In the genomic region with DNA sequence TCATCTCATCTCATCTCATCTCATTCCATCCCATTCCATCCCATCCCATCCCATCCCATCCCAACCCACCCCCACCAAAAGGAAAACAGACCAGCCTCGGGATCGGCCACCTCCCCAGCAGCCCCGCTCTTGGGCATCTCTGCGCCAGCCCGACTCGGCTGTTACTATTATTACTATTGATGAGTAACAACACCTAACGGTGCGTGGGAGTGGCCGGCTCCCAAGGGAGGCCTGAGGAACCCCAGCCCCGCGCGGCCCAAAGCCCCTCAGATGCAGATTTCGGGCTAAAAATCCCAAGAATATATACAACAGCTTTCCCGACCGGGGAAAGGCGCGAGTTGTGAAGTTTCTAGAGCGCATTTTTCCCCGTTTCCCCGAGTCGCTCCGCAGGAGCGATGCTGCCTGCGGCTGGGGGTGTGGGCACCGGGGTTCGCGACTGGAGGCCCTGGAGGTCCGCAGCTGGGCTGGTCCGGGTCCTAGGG, we compare ENCODE assay signal across 8 cellular contexts. TPM values are rescaled to one million over a fixed set of nuclear protein-coding genes. Genes with fewer than 3 reads are reported as not detected.
DNase-seq lines count a peak whose midpoint lies in the region; ATAC-seq and TF ChIP-seq lines count a peak whose summit lies in the region.

No MANE protein-coding gene starts in this region.

- TF ChIP-seq RAD21 in HCT116 (IDR thresholded peaks at IDR 0.05; ENCODE audit: low read depth): no peak; the same call in 1 of the 2 replicates

- H3K4me3 ChIP-seq in HCT116 (replicated peaks in 1 of 2; ENCODE audit: low read depth in 1 of 2, low read length in 2 of 2) (peak overlapping the region; percentile 81 to 92), ascending aorta (peak overlapping the region; percentile 95 to 96), kidney epithelial cell (ENCODE audit: low read depth, low read length) (peak overlapping the region; percentile 61)

- H3K79me2 ChIP-seq in HCT116 (ENCODE audit: insufficient read depth, low read length): peaks cover 49% of the 10 kb centered on the region

- BruUV-seq in HCT116 (replicated peaks; lab: Mats Ljungman, UMichigan): no TSS peak

- no peak overlapping the region for H2AFZ ChIP-seq in HCT116 (ENCODE audit: low read depth, low read length, poor library complexity, severe bottlenecking)

- no peak for TF ChIP-seq CTCF in HCT116 (IDR thresholded peaks at IDR 0.05 in 2 of 3, conservative IDR thresholded peaks at IDR 0.05 in 1 of 3; ENCODE audit: borderline replicate concordance in 1 of 3, insufficient read depth in 1 of 3, low read depth in 2 of 3, low read length in 2 of 3)
- no peak for TF ChIP-seq CTCF in ascending aorta (IDR thresholded peaks at IDR 0.05)
- TF ChIP-seq CTCF in kidney epithelial cell (IDR thresholded peaks at IDR 0.05; ENCODE audit: insufficient read depth, low read length, poor library complexity, severe bottlenecking): no peak

- POLR2A ChIA-PET in HCT116 (lab: Charles Lee): interaction anchor here (0.6 to 1.5 kb wide), 5 partner anchors 9 to 125 kb away, joined by 3 to 6 read pairs (median 4); partner anchors contain the start of gene TDG

- H3K4me2 ChIP-seq in HCT116 (ENCODE audit: low read length): peak overlapping the region; percentile 94

- CTCF ChIA-PET in HCT116 (lab: Charles Lee): interaction anchor here (1.0 to 1.3 kb wide), 3 partner anchors 35 to 208 kb away, joined by 3 to 4 read pairs (median 3); no protein-coding TSS in a partner anchor

- H4K20me1 ChIP-seq in HCT116 (ENCODE audit: insufficient read depth): no peaks in the 10 kb centered on the region; the same call in 1 of the 2 replicates

- ATAC-seq in HCT116: peak; percentile 43

- H3K9me2 ChIP-seq in HCT116 (ENCODE audit: insufficient read depth): no peaks in the 10 kb centered on the region

- RAD21 ChIA-PET in HCT116 (lab: Charles Lee; ENCODE audit: low non-redundant PET in 1 of 2, low total read pairs in 2 of 2, uncharacterized antibody in 2 of 2, unreplicated experiment in 2 of 2): interaction anchor here in 1 of 2 experiments (0.6 kb wide), 1 partner anchor 119 kb away, joined by 6 read pairs; no protein-coding TSS in a partner anchor

- H3K9ac ChIP-seq in HCT116 (ENCODE audit: low read length): peak overlapping the region; percentile 85

- H3K36me3 ChIP-seq in HCT116 (ENCODE audit: control insufficient read depth in 1 of 2, insufficient read depth in 2 of 2, low read length in 2 of 2) (no peaks in the 10 kb centered on the region), ascending aorta (no peaks in the 10 kb centered on the region), kidney epithelial cell (ENCODE audit: control insufficient read depth, insufficient read depth, low read length) (no peaks in the 10 kb centered on the region)

- DNase-seq in DMS 273 (lab: John Stamatoyannopoulos, UW; ENCODE audit: unreplicated experiment) (peak; percentile 56), DMS 273 treated with DMSO at 0.1 percent for 48 hours (lab: John Stamatoyannopoulos, UW) (no peak), HCT116 (ENCODE audit: low read depth, low spot score) (no peak), NCI-H226 (peak; percentile 6), ascending aorta (ENCODE audit: low spot score in 2 of 2) (peak in 1 of 2 donors; percentile 79), kidney epithelial cell (ENCODE audit: low read depth) (no peak), putamen (ENCODE audit: low spot score) (no peak)
- peak; percentile 43 for DNase-seq in stimulated activated CD4-positive, alpha-beta T cell treated with anti-CD3 and anti-CD28 coated beads, Interleukin-4, amount 100 ng/mL, for 1 hour

- intact Hi-C loops in HCT116 (cut with micrococcal nuclease) (no loop called here), ascending aorta (cut with DNase I) (loop anchor here (2.0 kb wide), 1 partner anchor 28 kb away; no protein-coding TSS in a partner anchor)

- no peaks in the 10 kb centered on the region for H3K9me3 ChIP-seq in HCT116 (ENCODE audit: control insufficient read depth in 1 of 2, insufficient read depth in 1 of 2, low read depth in 1 of 2, low read length in 2 of 2)
- H3K9me3 ChIP-seq in ascending aorta: no peaks in the 10 kb centered on the region

- H3K27me3 ChIP-seq in HCT116 (ENCODE audit: insufficient read depth, low read length) (no peaks in the 10 kb centered on the region), ascending aorta (no peaks in the 10 kb centered on the region), kidney epithelial cell (ENCODE audit: control insufficient read depth, insufficient read depth, low read length) (no peaks in the 10 kb centered on the region)

- H3K27ac ChIP-seq in HCT116 (ENCODE audit: low read depth, low read length) (peak overlapping the region; percentile 73), ascending aorta (peak overlapping the region; percentile 93 to 94)

- no peak for TF ChIP-seq POLR2A in HCT116 (IDR thresholded peaks at IDR 0.05; ENCODE audit: borderline replicate concordance, extremely low read depth, insufficient read depth, insufficient read length)

- H3K4me1 ChIP-seq in HCT116 (ENCODE audit: control insufficient read depth in 1 of 2, insufficient read depth in 2 of 2, low read length in 2 of 2): peaks cover 12 to 24% of the 10 kb centered on the region in 2 experiments; a peak in 3 of 4 replicates
- H3K4me1 ChIP-seq in ascending aorta: peaks cover 0 to 3% of the 10 kb centered on the region in 2 donors

TF ChIP-seq in HCT116, 20 proteins besides CTCF, POLR2A, EP300 and RAD21:
- TF ChIP-seq, protein P1, sequence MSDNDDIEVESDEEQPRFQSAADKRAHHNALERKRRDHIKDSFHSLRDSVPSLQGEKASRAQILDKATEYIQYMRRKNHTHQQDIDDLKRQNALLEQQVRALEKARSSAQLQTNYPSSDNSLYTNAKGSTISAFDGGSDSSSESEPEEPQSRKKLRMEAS (IDR thresholded peaks at IDR 0.05): no peak
- TF ChIP-seq EGR1 (IDR thresholded peaks at IDR 0.05; ENCODE audit: low read depth) (peak; percentile 80), CBX3 (IDR thresholded peaks at IDR 0.05; ENCODE audit: low read depth) (no peak), TCF7L2 (IDR thresholded peaks at IDR 0.05; ENCODE audit: borderline replicate concordance, extremely low read depth, insufficient read depth, insufficient read length) (no peak), POLR2AphosphoS5 (IDR thresholded peaks at IDR 0.05; ENCODE audit: low read depth, low read length) (no peak), EZH2 (IDR thresholded peaks at IDR 0.05) (no peak)

RNA-seq across cellular contexts. Expression of gene NT5DC3, which starts 0.6 kb away (rescaled TPM):
- total RNA-seq in HCT116 (2021; ENCODE audit: unreplicated experiment) (18.7 TPM), ascending aorta (6.6 TPM), kidney epithelial cell (14.3 and 17.0 TPM in 2 replicates)
- polyA plus RNA-seq in HCT116 (2012): 3.8 and 5.0 TPM in 2 replicates

Comparison
In these comparisons a context has a peak if more than half of its experiments do, and no peak if none do; other contexts are left out.
1. DNase-seq: peak in DMS 273 (single experiment), NCI-H226 (single experiment) and stimulated activated CD4-positive, alpha-beta T cell treated with anti-CD3 and anti-CD28 coated beads, Interleukin-4, amount 100 ng/mL, for 1 hour (single experiment); none in DMS 273 treated with DMSO at 0.1 percent for 48 hours (single experiment), HCT116 (single experiment), kidney epithelial cell (single experiment) and putamen (single experiment).
2. Peak in every context shown above with its lines, with median percentiles within 50 percentile points of each other: H3K4me3 ChIP-seq.